Comparison of ENCODE assay signal across 1 cellular context in genomic region chr9:82021198-82021597, GRCh38.
TF ChIP-seq lines count a peak whose summit lies in the region.

No MANE protein-coding gene starts in this region.

TF ChIP-seq in IMR-90, 13 proteins besides CTCF, POLR2A, EP300 and RAD21:
- TF ChIP-seq, protein P1, sequence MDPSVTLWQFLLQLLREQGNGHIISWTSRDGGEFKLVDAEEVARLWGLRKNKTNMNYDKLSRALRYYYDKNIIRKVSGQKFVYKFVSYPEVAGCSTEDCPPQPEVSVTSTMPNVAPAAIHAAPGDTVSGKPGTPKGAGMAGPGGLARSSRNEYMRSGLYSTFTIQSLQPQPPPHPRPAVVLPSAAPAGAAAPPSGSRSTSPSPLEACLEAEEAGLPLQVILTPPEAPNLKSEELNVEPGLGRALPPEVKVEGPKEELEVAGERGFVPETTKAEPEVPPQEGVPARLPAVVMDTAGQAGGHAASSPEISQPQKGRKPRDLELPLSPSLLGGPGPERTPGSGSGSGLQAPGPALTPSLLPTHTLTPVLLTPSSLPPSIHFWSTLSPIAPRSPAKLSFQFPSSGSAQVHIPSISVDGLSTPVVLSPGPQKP (IDR thresholded peaks at IDR 0.05; ENCODE audit: borderline replicate concordance, low read depth, low read length): no peak
- no peak for TF ChIP-seq NFE2L2 (IDR thresholded peaks at IDR 0.05; ENCODE audit: low read depth, low read length)
- TF ChIP-seq RFX5 (IDR thresholded peaks at IDR 0.05; ENCODE audit: low read depth, low read length): no peak
- no peak for TF ChIP-seq CEBPB (IDR thresholded peaks at IDR 0.05; ENCODE audit: low read depth, low read length)
- TF ChIP-seq, protein P2, sequence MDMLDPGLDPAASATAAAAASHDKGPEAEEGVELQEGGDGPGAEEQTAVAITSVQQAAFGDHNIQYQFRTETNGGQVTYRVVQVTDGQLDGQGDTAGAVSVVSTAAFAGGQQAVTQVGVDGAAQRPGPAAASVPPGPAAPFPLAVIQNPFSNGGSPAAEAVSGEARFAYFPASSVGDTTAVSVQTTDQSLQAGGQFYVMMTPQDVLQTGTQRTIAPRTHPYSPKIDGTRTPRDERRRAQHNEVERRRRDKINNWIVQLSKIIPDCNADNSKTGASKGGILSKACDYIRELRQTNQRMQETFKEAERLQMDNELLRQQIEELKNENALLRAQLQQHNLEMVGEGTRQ (IDR thresholded peaks at IDR 0.05; ENCODE audit: low read depth, low read length): no peak
- no peak for TF ChIP-seq SMC3 (IDR thresholded peaks at IDR 0.05; ENCODE audit: low read depth, low read length)
- 0 out of 2 replicates have a peak, but pooled peaks have one; percentile 23 for TF ChIP-seq BHLHE40 (IDR thresholded peaks at IDR 0.05; ENCODE audit: low read depth, low read length)
- peak; percentile 77 for TF ChIP-seq FOS (IDR thresholded peaks at IDR 0.05; ENCODE audit: low read depth, low read length)
- no peak for TF ChIP-seq MXI1 (IDR thresholded peaks at IDR 0.05; ENCODE audit: borderline replicate concordance, low read depth, low read length)
- TF ChIP-seq RCOR1 (IDR thresholded peaks at IDR 0.05; ENCODE audit: insufficient replicate concordance, low read length): peak; percentile 30
- no peak for TF ChIP-seq MAZ (IDR thresholded peaks at IDR 0.05; ENCODE audit: borderline replicate concordance, low read depth, low read length)
- TF ChIP-seq MAFK (IDR thresholded peaks at IDR 0.05; ENCODE audit: low read depth, low read length): peak; percentile 55
- no peak for TF ChIP-seq CHD1 (IDR thresholded peaks at IDR 0.05; ENCODE audit: low read depth, low read length)
